ENCODE assay signal across 24 cellular contexts in genomic region chr6:161446934-161447333, GRCh38.
"Had no signal": no experiment of that assay in that cellular context is flagged by ENCODE, and none has a peak within 500 bp of the region (broad histone marks: within the 10 kb centered on the region; RNA-seq: fewer than 3 reads in every experiment).

No MANE protein-coding gene starts in this region.

- H3K4me1 ChIP-seq: parathyroid adenoma, spleen, upper lobe of right lung had no signal

- H3K36me3 ChIP-seq: left ventricle myocardium inferior, neutrophil, sigmoid colon, spleen, suprapubic skin, thoracic aorta, tibial artery, upper lobe of right lung had no signal

- H2AFZ ChIP-seq: parathyroid adenoma had no signal

- H3K4me1 Mint-ChIP-seq: stimulated activated effector memory CD8-positive, alpha-beta T cell treated with anti-CD3 and anti-CD28 coated beads, Interleukin-12 subunit alpha, Interleukin-12 subunit beta, amount 100 ng/mL, for 72 hours had no signal

- H3K79me2 ChIP-seq: parathyroid adenoma had no signal

- ATAC-seq: mucosa of descending colon; naive thymus-derived CD4-positive, alpha-beta T cell; natural killer cell treated with Interleukin-12 subunit alpha and Interleukin-12 subunit beta and Interleukin-15 and Interleukin-18, amount 100 ng/mL, for 72 hours; psoas muscle; stimulated activated effector memory CD8-positive, alpha-beta T cell treated with anti-CD3 and anti-CD28 coated beads, Interleukin-12 subunit alpha, Interleukin-12 subunit beta, amount 100 ng/mL, for 72 hours; upper lobe of right lung had no signal

- H3K27me3 ChIP-seq: sigmoid colon, spleen, suprapubic skin, tibial artery, upper lobe of right lung had no signal

- H3K4me3 ChIP-seq: left ventricle myocardium inferior, lung, mucosa of descending colon, psoas muscle, sigmoid colon, spleen, suprapubic skin, thoracic aorta, tibial artery, upper lobe of right lung had no signal

- H3K4me3 Mint-ChIP-seq: immature natural killer cell; naive thymus-derived CD4-positive, alpha-beta T cell; natural killer cell treated with Interleukin-12 subunit alpha and Interleukin-12 subunit beta and Interleukin-15 and Interleukin-18, amount 100 ng/mL, for 72 hours; stimulated activated effector memory CD8-positive, alpha-beta T cell treated with anti-CD3 and anti-CD28 coated beads, Interleukin-12 subunit alpha, Interleukin-12 subunit beta, amount 100 ng/mL, for 72 hours; stimulated activated naive CD8-positive, alpha-beta T cell treated with anti-CD3 and anti-CD28 coated beads, Interleukin-15, Interleukin-2, amounts not matched to agents 100 ng/mL and 50 ng/mL, for 24 hours had no signal

- H3K36me3 Mint-ChIP-seq: immature natural killer cell; natural killer cell treated with Interleukin-12 subunit alpha and Interleukin-12 subunit beta and Interleukin-15 and Interleukin-18, amount 100 ng/mL, for 72 hours; stimulated activated effector memory CD8-positive, alpha-beta T cell treated with anti-CD3 and anti-CD28 coated beads, Interleukin-12 subunit alpha, Interleukin-12 subunit beta, amount 100 ng/mL, for 72 hours had no signal

- H3K9me3 ChIP-seq: left ventricle myocardium inferior, mucosa of descending colon, neutrophil, psoas muscle, sigmoid colon, spleen, suprapubic skin, thoracic aorta, tibial artery, upper lobe of right lung had no signal

- H3K27ac Mint-ChIP-seq: immature natural killer cell; naive thymus-derived CD4-positive, alpha-beta T cell; natural killer cell treated with Interleukin-12 subunit alpha and Interleukin-12 subunit beta and Interleukin-15 and Interleukin-18, amount 100 ng/mL, for 72 hours; stimulated activated effector memory CD8-positive, alpha-beta T cell treated with anti-CD3 and anti-CD28 coated beads, Interleukin-12 subunit alpha, Interleukin-12 subunit beta, amount 100 ng/mL, for 72 hours; stimulated activated naive CD8-positive, alpha-beta T cell treated with anti-CD3 and anti-CD28 coated beads, Interleukin-15, Interleukin-2, amounts not matched to agents 100 ng/mL and 50 ng/mL, for 24 hours had no signal

- H3K9ac ChIP-seq: parathyroid adenoma had no signal

- DNase-seq: immature natural killer cell; islet precursor cell; left ventricle myocardium inferior; midbrain; mucosa of descending colon; naive thymus-derived CD4-positive, alpha-beta T cell; occipital lobe; psoas muscle; sigmoid colon; small intestine; spleen; stimulated activated CD4-positive, alpha-beta T cell treated with anti-CD3 and anti-CD28 coated beads, Interleukin-4, amount 100 ng/mL, for 24 hours; stimulated activated naive CD4-positive, alpha-beta T cell; tibial artery; trophoblast cell; upper lobe of right lung had no signal

- H3K27ac ChIP-seq: left ventricle myocardium inferior, neutrophil, parathyroid adenoma, psoas muscle, sigmoid colon, spleen, suprapubic skin, thoracic aorta, tibial artery, upper lobe of right lung had no signal

- H3K9me3 Mint-ChIP-seq: immature natural killer cell; naive thymus-derived CD4-positive, alpha-beta T cell; natural killer cell treated with Interleukin-12 subunit alpha and Interleukin-12 subunit beta and Interleukin-15 and Interleukin-18, amount 100 ng/mL, for 72 hours; stimulated activated effector memory CD8-positive, alpha-beta T cell treated with anti-CD3 and anti-CD28 coated beads, Interleukin-12 subunit alpha, Interleukin-12 subunit beta, amount 100 ng/mL, for 72 hours; stimulated activated naive CD8-positive, alpha-beta T cell treated with anti-CD3 and anti-CD28 coated beads, Interleukin-15, Interleukin-2, amounts not matched to agents 100 ng/mL and 50 ng/mL, for 24 hours had no signal

- H3K27me3 Mint-ChIP-seq: stimulated activated naive CD8-positive, alpha-beta T cell treated with anti-CD3 and anti-CD28 coated beads, Interleukin-15, Interleukin-2, amounts not matched to agents 100 ng/mL and 50 ng/mL, for 24 hours had no signal
